In the genomic region with DNA sequence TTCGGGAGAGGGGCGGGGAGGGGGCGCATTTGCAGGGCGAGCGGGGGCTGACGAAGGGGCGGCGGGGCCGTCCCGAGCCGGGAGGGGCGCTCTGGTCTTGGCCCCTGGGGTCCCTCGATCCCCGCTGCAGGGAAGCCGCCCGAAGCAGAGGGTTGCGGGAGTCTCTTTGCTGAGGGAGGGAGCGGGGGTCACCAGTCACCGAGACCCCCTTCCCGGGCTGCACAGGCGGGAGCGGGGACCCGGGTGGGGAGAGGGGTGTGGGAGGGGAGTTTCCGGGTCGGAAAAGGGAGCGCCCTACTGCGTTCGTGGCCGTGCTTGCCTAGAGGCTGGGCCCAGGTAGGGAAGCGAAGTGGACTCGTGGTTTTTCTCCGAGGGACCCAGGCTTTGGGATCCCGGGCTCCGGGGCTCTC, we compare ENCODE assay signal across 6 cellular contexts. TPM values are rescaled to one million over a fixed set of nuclear protein-coding genes. Genes with fewer than 3 reads are reported as not detected.
DNase-seq lines count a peak whose midpoint lies in the region; ATAC-seq and TF ChIP-seq lines count a peak whose summit lies in the region.

No MANE protein-coding gene starts in this region.

- POLR2A ChIA-PET in GM10248 (lab: Yijun Ruan, JAX) = interaction anchor here (0.6 kb wide), 1 partner anchor 10 kb away, joined by 3 read pairs; the partner anchor contains the start of gene VGF

- no peak for DNase-seq in stimulated activated naive CD8-positive, alpha-beta T cell treated with anti-CD3 and anti-CD28 coated beads, Interleukin-15, Interleukin-2, amounts not matched to agents 100 U/mL and 50 U/mL, for 24 hours
- no peak for DNase-seq in naive B cell
- DNase-seq in GM10248 (ENCODE audit: extremely low spot score) = no peak
- DNase-seq in D341Med (ENCODE audit: low spot score) = no peak

- no peak for TF ChIP-seq CTCF in GM10248 (IDR thresholded peaks at IDR 0.05; ENCODE audit: control extremely low read depth, extremely low read depth, low read depth, missing control alignments)

- no peak overlapping the region for H3K27ac Mint-ChIP-seq in stimulated activated naive CD8-positive, alpha-beta T cell treated with anti-CD3 and anti-CD28 coated beads, Interleukin-15, Interleukin-2, amounts not matched to agents 100 ng/mL and 50 ng/mL, for 24 hours
- no peak overlapping the region for H3K27ac Mint-ChIP-seq in naive B cell

- peaks cover 4% of the 10 kb centered on the region for H3K36me3 Mint-ChIP-seq in stimulated activated naive CD8-positive, alpha-beta T cell treated with anti-CD3 and anti-CD28 coated beads, Interleukin-15, Interleukin-2, amounts not matched to agents 100 ng/mL and 50 ng/mL, for 24 hours (ENCODE audit: low read depth)
- peaks cover 0 to 7% of the 10 kb centered on the region in 2 donors for H3K36me3 Mint-ChIP-seq in naive B cell

- H3K4me1 Mint-ChIP-seq in stimulated activated naive CD8-positive, alpha-beta T cell treated with anti-CD3 and anti-CD28 coated beads, Interleukin-15, Interleukin-2, amounts not matched to agents 100 ng/mL and 50 ng/mL, for 24 hours (ENCODE audit: low read depth) = peaks cover 12% of the 10 kb centered on the region
- H3K4me1 Mint-ChIP-seq in naive B cell = peaks cover 13 to 22% (median 20%) of the 10 kb centered on the region in 3 donors

- peak overlapping the region; percentile 19 for H3K27ac ChIP-seq in angular gyrus (ENCODE audit: low read depth, low read length)

- H3K9me3 Mint-ChIP-seq in stimulated activated naive CD8-positive, alpha-beta T cell treated with anti-CD3 and anti-CD28 coated beads, Interleukin-15, Interleukin-2, amounts not matched to agents 100 ng/mL and 50 ng/mL, for 24 hours = no peaks in the 10 kb centered on the region
- peaks cover 0 to 1% (median 0%) of the 10 kb centered on the region in 7 donors for H3K9me3 Mint-ChIP-seq in naive B cell

- peak overlapping the region; percentile 80 for H3K4me3 Mint-ChIP-seq in stimulated activated naive CD8-positive, alpha-beta T cell treated with anti-CD3 and anti-CD28 coated beads, Interleukin-15, Interleukin-2, amounts not matched to agents 100 ng/mL and 50 ng/mL, for 24 hours
- peak overlapping the region; percentile 70 to 93 (median 84) for H3K4me3 Mint-ChIP-seq in naive B cell

- ATAC-seq in stimulated activated naive CD8-positive, alpha-beta T cell treated with anti-CD3 and anti-CD28 coated beads, Interleukin-15, Interleukin-2, amounts not matched to agents 100 U/mL and 50 U/mL, for 24 hours = no peak
- ATAC-seq in naive B cell (ENCODE audit: low read depth in 2 of 2) = peak; percentile 5 to 8

- CTCF ChIA-PET in GM10248 (lab: Yijun Ruan, JAX) = interaction anchor here (0.8 to 4.6 kb wide), 6 partner anchors 10 to 40 kb away, joined by 3 to 56 read pairs (median 16); no protein-coding TSS in a partner anchor

- H3K27me3 Mint-ChIP-seq in stimulated activated naive CD8-positive, alpha-beta T cell treated with anti-CD3 and anti-CD28 coated beads, Interleukin-15, Interleukin-2, amounts not matched to agents 100 ng/mL and 50 ng/mL, for 24 hours = peaks cover 14% of the 10 kb centered on the region
- peaks cover under 1 to 3% (median 2%) of the 10 kb centered on the region in 3 donors for H3K27me3 Mint-ChIP-seq in naive B cell

RNA-seq across cellular contexts. Expression of gene AP1S1, which starts 0.4 kb away (rescaled TPM):
- polyA plus RNA-seq in naive B cell (ENCODE audit: low read depth in 6 of 6) = 10 to 100 TPM in 1 of 6 donors, 1 to 10 TPM in 5; 3.7 to 10.3 (median 4.9) TPM

RNA-seq across cellular contexts. Expression of gene VGF, which starts 10.7 kb away (rescaled TPM):
- not detected for polyA plus RNA-seq in naive B cell (ENCODE audit: low read depth in 6 of 6)

RNA-seq across cellular contexts. Expression of gene NAT16, which starts 25.4 kb away (rescaled TPM):
- polyA plus RNA-seq in naive B cell (ENCODE audit: low read depth in 6 of 6) = not detected

RNA-seq across cellular contexts. Expression of gene SERPINE1, which starts 27.8 kb away (rescaled TPM):
- under 1 TPM in 1 of 6 donors, not detected in 5; 0.44 TPM for polyA plus RNA-seq in naive B cell (ENCODE audit: low read depth in 6 of 6)

RNA-seq across cellular contexts. Expression of gene MOGAT3, which starts 46.1 kb away (rescaled TPM):
- not detected for polyA plus RNA-seq in naive B cell (ENCODE audit: low read depth in 6 of 6)
